Comparison of ENCODE assay signal across 9 cellular contexts in genomic region chr20:37081717-37082289, GRCh38. TPM values are rescaled to one million over a fixed set of nuclear protein-coding genes. Genes with fewer than 3 reads are reported as not detected.
DNase-seq lines count a peak whose midpoint lies in the region; ATAC-seq and TF ChIP-seq lines count a peak whose summit lies in the region.
"Had no signal": no experiment of that assay in that cellular context is flagged by ENCODE, and none has a peak within 500 bp of the region (broad histone marks: within the 10 kb centered on the region; RNA-seq: fewer than 3 reads in every experiment).

No MANE protein-coding gene starts in this region.

- H3K9me3 ChIP-seq in upper lobe of right lung = no peaks in the 10 kb centered on the region

- intact Hi-C loops in activated CD4-positive, alpha-beta T cell treated with anti-CD3 and anti-CD28 coated beads, Interleukin-2, amount 10 ng/mL, durations not matched to agents 24 days and 14 days (cut with micrococcal nuclease) = loop anchor here (1.0 to 5.0 kb wide), 3 partner anchors 13 to 74 kb away; partner anchors contain the start of gene RBL1
- intact Hi-C loops in upper lobe of right lung (cut with DNase I) = no loop called here

- no peak overlapping the region for H3K4me3 Mint-ChIP-seq in activated CD4-positive, alpha-beta T cell treated with anti-CD3 and anti-CD28 coated beads, Interleukin-2, amount 10 ng/mL, durations not matched to agents 24 days and 14 days
- no peak overlapping the region for H3K4me3 Mint-ChIP-seq in glutamatergic neuron (ENCODE audit: unreplicated experiment)

- H3K27ac ChIP-seq in upper lobe of right lung = no peak overlapping the region

- peak; percentile 27 for DNase-seq in stimulated activated CD8-positive, alpha-beta memory T cell treated with anti-CD3 and anti-CD28 coated beads, Interleukin-12 subunit alpha, Interleukin-12 subunit beta, amount 100 ng/mL, for 1 hour (ENCODE audit: low read depth)
- no peak for DNase-seq in stimulated activated CD8-positive, alpha-beta memory T cell treated with anti-CD3 and anti-CD28 coated beads, Interleukin-4, amount 100 ng/mL, for 48 hours
- peak; percentile 80 for DNase-seq in activated CD4-positive, alpha-beta T cell treated with anti-CD3 and anti-CD28 coated beads, Interleukin-2, amount 10 ng/mL, durations not matched to agents 24 days and 14 days
- DNase-seq in glutamatergic neuron (peak; percentile 22), upper lobe of right lung (no peak)
- DNase-seq: NCI-H1436 had no signal

- H3K9me3 Mint-ChIP-seq in activated CD4-positive, alpha-beta T cell treated with anti-CD3 and anti-CD28 coated beads, Interleukin-2, amount 10 ng/mL, durations not matched to agents 24 days and 14 days = peaks cover 3% of the 10 kb centered on the region
- H3K9me3 Mint-ChIP-seq in glutamatergic neuron (ENCODE audit: unreplicated experiment) = peaks cover 1% of the 10 kb centered on the region

- H3K4me1 Mint-ChIP-seq in activated CD4-positive, alpha-beta T cell treated with anti-CD3 and anti-CD28 coated beads, Interleukin-2, amount 10 ng/mL, durations not matched to agents 24 days and 14 days = peaks cover 32% of the 10 kb centered on the region
- H3K4me1 Mint-ChIP-seq in glutamatergic neuron (ENCODE audit: low read depth, unreplicated experiment) = no peaks in the 10 kb centered on the region

- no peak overlapping the region for H3K4me3 ChIP-seq in upper lobe of right lung

- no peaks in the 10 kb centered on the region for H3K36me3 ChIP-seq in upper lobe of right lung

- H3K27me3 Mint-ChIP-seq in activated CD4-positive, alpha-beta T cell treated with anti-CD3 and anti-CD28 coated beads, Interleukin-2, amount 10 ng/mL, durations not matched to agents 24 days and 14 days = no peaks in the 10 kb centered on the region
- no peaks in the 10 kb centered on the region for H3K27me3 Mint-ChIP-seq in glutamatergic neuron (ENCODE audit: unreplicated experiment)

- peak; percentile 40 for TF ChIP-seq CTCF in glutamatergic neuron (IDR thresholded peaks at IDR 0.05; ENCODE audit: partially characterized antibody, unreplicated experiment)
- TF ChIP-seq CTCF in upper lobe of right lung (IDR thresholded peaks at IDR 0.05) = peak; percentile 36

- ATAC-seq in upper lobe of right lung (peak; percentile 48), HG02623 (IDR thresholded peaks at IDR 0.05; ENCODE audit: unreplicated experiment) (no peak), GM19463 (IDR thresholded peaks at IDR 0.05; ENCODE audit: unreplicated experiment) (no peak), GM21360 (IDR thresholded peaks at IDR 0.05; ENCODE audit: unreplicated experiment) (no peak)

- peaks cover 63% of the 10 kb centered on the region for H3K36me3 Mint-ChIP-seq in activated CD4-positive, alpha-beta T cell treated with anti-CD3 and anti-CD28 coated beads, Interleukin-2, amount 10 ng/mL, durations not matched to agents 24 days and 14 days (ENCODE audit: low read depth)
- no peaks in the 10 kb centered on the region for H3K36me3 Mint-ChIP-seq in glutamatergic neuron (ENCODE audit: unreplicated experiment)

- no peaks in the 10 kb centered on the region for H3K4me1 ChIP-seq in upper lobe of right lung

- no peaks in the 10 kb centered on the region for H3K27me3 ChIP-seq in upper lobe of right lung

- H3K27ac Mint-ChIP-seq in activated CD4-positive, alpha-beta T cell treated with anti-CD3 and anti-CD28 coated beads, Interleukin-2, amount 10 ng/mL, durations not matched to agents 24 days and 14 days = peak overlapping the region; percentile 49
- no peak overlapping the region for H3K27ac Mint-ChIP-seq in glutamatergic neuron (ENCODE audit: unreplicated experiment)

RNA-seq across cellular contexts. Expression of gene RBL1, which starts 14.0 kb away (rescaled TPM):
- total RNA-seq in activated CD4-positive, alpha-beta T cell treated with anti-CD3 and anti-CD28 coated beads, Interleukin-2, amount 10 ng/mL, durations not matched to agents 24 days and 14 days = 50.9 and 52.7 TPM in 2 replicates
- total RNA-seq in glutamatergic neuron (ENCODE audit: unreplicated experiment) (4.9 TPM), upper lobe of right lung (5.7 TPM)

Comparison
In these comparisons a context has a peak if more than half of its experiments do, and no peak if none do; other contexts are left out.
1. DNase-seq: peak in stimulated activated CD8-positive, alpha-beta memory T cell treated with anti-CD3 and anti-CD28 coated beads, Interleukin-12 subunit alpha, Interleukin-12 subunit beta, amount 100 ng/mL, for 1 hour (single experiment), activated CD4-positive, alpha-beta T cell treated with anti-CD3 and anti-CD28 coated beads, Interleukin-2, amount 10 ng/mL, durations not matched to agents 24 days and 14 days (single experiment) and glutamatergic neuron (single experiment); none in stimulated activated CD8-positive, alpha-beta memory T cell treated with anti-CD3 and anti-CD28 coated beads, Interleukin-4, amount 100 ng/mL, for 48 hours (single experiment) and upper lobe of right lung (single experiment).